ENCODE assay signal across 32 cellular contexts in the genomic region with DNA sequence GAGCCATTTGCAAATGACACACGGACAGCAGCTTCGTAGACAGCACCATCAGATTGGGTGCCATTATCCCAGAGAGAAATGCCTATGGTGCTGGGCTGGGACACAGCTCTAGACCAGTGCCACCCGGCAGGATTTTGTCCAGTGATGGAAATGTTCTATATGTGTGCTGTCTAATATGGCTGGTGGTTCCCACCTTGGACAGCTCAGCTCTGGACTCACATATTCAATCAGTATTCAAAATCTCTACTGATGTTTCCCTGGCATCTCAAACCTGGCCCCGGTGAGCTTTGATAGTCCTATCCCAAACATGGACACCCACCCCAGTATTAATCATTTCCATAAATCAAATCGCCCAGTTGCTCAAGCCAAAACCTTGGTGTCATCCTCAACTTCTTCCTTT. TPM values are rescaled to one million over a fixed set of nuclear protein-coding genes. Genes with fewer than 3 reads are reported as not detected.
"Had no signal": no experiment of that assay in that cellular context is flagged by ENCODE, and none has a peak within 500 bp of the region (broad histone marks: within the 10 kb centered on the region; RNA-seq: fewer than 3 reads in every experiment).

No MANE protein-coding gene starts in this region.

- H3K27me3 ChIP-seq: adrenal gland, Peyer's patch, SJSA1 had no signal

- ATAC-seq: activated CD4-positive, alpha-beta T cell treated with anti-CD3 and anti-CD28 coated beads for 36 hours; activated CD4-positive, CD25-positive, alpha-beta regulatory T cell treated with anti-CD3 and anti-CD28 coated beads, Interleukin-2, amount 50 U/mL, for 24 hours; activated CD8-positive, alpha-beta T cell treated with anti-CD3 and anti-CD28 coated beads, Interleukin-2, amount 10 ng/mL, durations not matched to agents 7 days and 5 days; activated naive CD4-positive, alpha-beta T cell treated with anti-CD3 and anti-CD28 coated beads, Interleukin-2, amount 50 U/mL, for 72 hours; PC-3; WTC11 had no signal

- H3K27ac ChIP-seq: adrenal gland, Peyer's patch, SJSA1 had no signal

- DNase-seq: activated CD4-positive, alpha-beta T cell treated with anti-CD3 and anti-CD28 coated beads for 36 hours; activated CD4-positive, alpha-beta T cell treated with anti-CD3 and anti-CD28 coated beads, Interleukin-2, amount 10 ng/mL, durations not matched to agents 7 days and 5 days; activated CD4-positive, alpha-beta T cell treated with anti-CD3 and anti-CD28 coated beads, Interleukin-2, amount 50 U/mL, for 48 hours; activated CD8-positive, alpha-beta T cell treated with anti-CD3 and anti-CD28 coated beads, Interleukin-2, amount 10 ng/mL, durations not matched to agents 7 days and 5 days; activated gamma-delta T cell; activated naive CD4-positive, alpha-beta T cell treated with Interleukin-2 at 50 U/mL for 16 hours; activated T-cell treated with anti-CD3 and anti-CD28 coated beads, Interleukin-2, amount 50 U/mL, for 24 hours; adrenal gland; anterior cingulate cortex; NCI-H1105; NCI-H1436; NCI-H1694; NCI-H1930; NCI-H2081 treated with DMSO at 0.1 percent for 48 hours; NCI-H345; NCI-H524 treated with DMSO at 0.1 percent for 48 hours; NCI-H748 treated with DMSO at 0.1 percent for 48 hours; NK-92 treated with Interleukin-12 subunit alpha and Interleukin-12 subunit beta, amount 100 ng/mL, for 24 hours; PC-3; RPMI8226; SHP77 treated with DMSO at 0.1 percent for 48 hours had no signal

- H3K4me3 Mint-ChIP-seq: activated CD4-positive, alpha-beta T cell treated with anti-CD3 and anti-CD28 coated beads for 36 hours; activated CD4-positive, alpha-beta T cell treated with anti-CD3 and anti-CD28 coated beads, Interleukin-2, amount 10 ng/mL, durations not matched to agents 7 days and 5 days; activated CD8-positive, alpha-beta T cell treated with anti-CD3 and anti-CD28 coated beads, Interleukin-2, amount 10 ng/mL, durations not matched to agents 7 days and 5 days; activated T-cell treated with anti-CD3 and anti-CD28 coated beads, Interleukin-2, amount 50 U/mL, for 24 hours; brain; central memory CD8-positive, alpha-beta T cell; T-helper 1 cell treated with Interleukin-12 subunit alpha and Interleukin-12 subunit beta and Interleukin-4 antibody, amounts not matched to agents 30 μg/mL and 1 μg/mL, for 36 hours; T-helper 2 cell treated with Interferon-gamma antibody and Interleukin-4, amounts not matched to agents 5 μg/mL and 100 μg/mL, for 36 hours; WTC11 had no signal

- H3K27ac Mint-ChIP-seq: activated CD4-positive, alpha-beta T cell treated with anti-CD3 and anti-CD28 coated beads for 36 hours; activated CD4-positive, alpha-beta T cell treated with anti-CD3 and anti-CD28 coated beads, Interleukin-2, amount 10 ng/mL, durations not matched to agents 7 days and 5 days; activated CD8-positive, alpha-beta T cell treated with anti-CD3 and anti-CD28 coated beads, Interleukin-2, amount 10 ng/mL, durations not matched to agents 7 days and 5 days; activated T-cell treated with anti-CD3 and anti-CD28 coated beads, Interleukin-2, amount 50 U/mL, for 24 hours; activated T-helper 2 cell treated with anti-CD3 and anti-CD28 coated beads, Interferon-gamma antibody, Interleukin-2, Interleukin-4, amounts not matched to agents 10 μg/mL and 5 μg/mL and 100 μg/mL, durations not matched to agents 14 hours and 24 hours and 36 hours; T-helper 1 cell treated with Interleukin-12 subunit alpha and Interleukin-12 subunit beta and Interleukin-4 antibody, amounts not matched to agents 30 μg/mL and 1 μg/mL, for 36 hours; T-helper 2 cell treated with Interferon-gamma antibody and Interleukin-4, amounts not matched to agents 5 μg/mL and 100 μg/mL, for 36 hours; WTC11 had no signal

- H3K36me3 Mint-ChIP-seq: activated naive CD4-positive, alpha-beta T cell treated with anti-CD3 and anti-CD28 coated beads, Interleukin-2, amount 50 U/mL, for 72 hours; brain; WTC11 had no signal

- H3K9me3 Mint-ChIP-seq: activated CD4-positive, alpha-beta T cell treated with anti-CD3 and anti-CD28 coated beads, Interleukin-2, amount 10 ng/mL, durations not matched to agents 7 days and 5 days; activated naive CD4-positive, alpha-beta T cell treated with anti-CD3 and anti-CD28 coated beads, Interleukin-2, amount 50 U/mL, for 72 hours; activated T-cell treated with anti-CD3 and anti-CD28 coated beads, Interleukin-2, amount 50 U/mL, for 24 hours; activated T-helper 2 cell treated with anti-CD3 and anti-CD28 coated beads, Interferon-gamma antibody, Interleukin-2, Interleukin-4, amounts not matched to agents 10 μg/mL and 5 μg/mL and 100 μg/mL, durations not matched to agents 14 hours and 24 hours and 36 hours; brain; central memory CD8-positive, alpha-beta T cell; T-helper 1 cell treated with Interleukin-12 subunit alpha and Interleukin-12 subunit beta and Interleukin-4 antibody, amounts not matched to agents 30 μg/mL and 1 μg/mL, for 36 hours; T-helper 2 cell treated with Interferon-gamma antibody and Interleukin-4, amounts not matched to agents 5 μg/mL and 100 μg/mL, for 36 hours; WTC11 had no signal

- H3K27me3 Mint-ChIP-seq: activated CD4-positive, alpha-beta T cell treated with anti-CD3 and anti-CD28 coated beads for 36 hours had no signal

- H3K4me1 Mint-ChIP-seq: activated CD4-positive, alpha-beta T cell treated with anti-CD3 and anti-CD28 coated beads for 36 hours; activated CD4-positive, alpha-beta T cell treated with anti-CD3 and anti-CD28 coated beads, Interleukin-2, amount 10 ng/mL, durations not matched to agents 7 days and 5 days; brain; central memory CD8-positive, alpha-beta T cell had no signal

RNA-seq across cellular contexts. Expression of a gene that starts 23.0 kb away (rescaled TPM):
- total RNA-seq: activated CD4-positive, alpha-beta T cell treated with anti-CD3 and anti-CD28 coated beads for 36 hours; activated CD8-positive, alpha-beta T cell treated with anti-CD3 and anti-CD28 coated beads, Interleukin-2, amount 10 ng/mL, durations not matched to agents 7 days and 5 days; activated naive CD4-positive, alpha-beta T cell treated with anti-CD3 and anti-CD28 coated beads, Interleukin-2, amount 50 U/mL, for 72 hours; activated T-helper 2 cell treated with anti-CD3 and anti-CD28 coated beads, Interferon-gamma antibody, Interleukin-2, Interleukin-4, amounts not matched to agents 10 μg/mL and 5 μg/mL and 100 μg/mL, durations not matched to agents 14 hours and 24 hours and 36 hours; MCF 10A; SJSA1 had no signal
